Comparison of ENCODE assay signal across 17 cellular contexts in the genomic region with DNA sequence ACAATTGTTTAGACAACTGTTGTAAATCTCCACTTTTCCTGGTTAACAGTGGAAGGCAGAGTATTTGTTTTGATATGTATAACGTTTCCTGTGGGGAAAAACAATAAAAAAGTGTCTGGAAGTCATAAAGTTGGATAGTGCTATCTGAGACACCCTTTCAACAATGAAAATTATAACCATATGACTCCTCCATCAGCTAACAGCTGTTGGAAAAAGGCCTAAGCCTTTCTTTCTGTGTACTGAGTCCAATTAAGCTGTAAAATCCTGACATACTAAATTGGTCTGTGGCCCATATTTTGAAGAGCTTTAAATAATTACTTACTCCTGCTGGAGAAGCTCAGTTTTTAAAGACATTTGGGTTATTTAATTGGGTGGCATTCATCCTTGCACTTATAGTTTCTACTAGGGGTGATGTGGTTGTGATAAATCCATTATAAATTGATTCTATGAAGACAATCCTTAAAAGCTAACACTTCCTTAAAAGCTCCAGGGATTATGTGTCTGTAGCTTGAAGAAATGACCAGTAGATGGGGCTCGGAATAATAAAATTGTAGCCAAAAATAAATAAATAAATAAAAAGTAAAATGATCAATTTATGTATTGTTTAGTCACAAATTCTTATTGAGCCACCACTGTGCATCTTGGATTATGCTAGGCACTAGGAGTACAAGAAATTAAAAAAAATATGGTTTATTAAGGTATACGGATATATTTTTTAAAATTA.
DNase-seq lines count a peak whose midpoint lies in the region; ATAC-seq and TF ChIP-seq lines count a peak whose summit lies in the region.
"Had no signal": no experiment of that assay in that cellular context is flagged by ENCODE, and none has a peak within 500 bp of the region (broad histone marks: within the 10 kb centered on the region; RNA-seq: fewer than 3 reads in every experiment).

No MANE protein-coding gene starts in this region.

- peaks cover 0 to 5% (median 0%) of the 10 kb centered on the region in 5 experiments for H3K9me3 Mint-ChIP-seq in brain
- H3K9me3 Mint-ChIP-seq in CD4-positive, alpha-beta T cell, result peaks cover 10% of the 10 kb centered on the region

- no peaks in the 10 kb centered on the region for H3K27me3 Mint-ChIP-seq in brain
- H3K27me3 Mint-ChIP-seq in CD4-positive, alpha-beta T cell, result no peaks in the 10 kb centered on the region
- H3K27me3 Mint-ChIP-seq: CD4-positive, CD25-positive, alpha-beta regulatory T cell; stimulated activated memory B cell treated with anti-CD40 and anti-IgM and Interleukin-4, amounts not matched to agents 10 μg/mL and 1 μg/mL and 100 μg/mL, for 72 hours had no signal

- intact Hi-C loops in CD4-positive, alpha-beta T cell (cut with DNase I, micrococcal nuclease), result no loop called here

- no peaks in the 10 kb centered on the region for H3K36me3 Mint-ChIP-seq in brain
- no peaks in the 10 kb centered on the region for H3K36me3 Mint-ChIP-seq in CD4-positive, alpha-beta T cell (ENCODE audit: low read depth)
- H3K36me3 Mint-ChIP-seq: CD4-positive, CD25-positive, alpha-beta regulatory T cell; stimulated activated memory B cell treated with anti-CD40 and anti-IgM and Interleukin-4, amounts not matched to agents 10 μg/mL and 1 μg/mL and 100 μg/mL, for 72 hours had no signal

- no peak overlapping the region for H3K27ac ChIP-seq in CD4-positive, alpha-beta T cell (ENCODE audit: low read depth, low read length)
- H3K27ac ChIP-seq: 22Rv1, neutrophil, SJSA1, upper lobe of right lung had no signal

- peak; percentile 33 for DNase-seq in DMS 273 (lab: John Stamatoyannopoulos, UW; ENCODE audit: unreplicated experiment)
- no peak for DNase-seq in DMS 273 treated with DMSO at 0.1 percent for 48 hours (lab: John Stamatoyannopoulos, UW)
- DNase-seq in NCI-H524 (lab: John Stamatoyannopoulos, UW), result peak; percentile 77 to 94
- peak; percentile 5 for DNase-seq in stromal cell of bone marrow (ENCODE audit: low read depth)
- DNase-seq in CD4-positive, alpha-beta T cell, result no peak
- DNase-seq: activated gamma-delta T cell; CD4-positive, CD25-positive, alpha-beta regulatory T cell; GDM1; mammary epithelial cell; upper lobe of right lung had no signal

- ATAC-seq in CD4-positive, alpha-beta T cell (ENCODE audit: poor library complexity), result no peak
- ATAC-seq in HG02759 (IDR thresholded peaks at IDR 0.05; ENCODE audit: unreplicated experiment) (no peak), HG03280 (IDR thresholded peaks at IDR 0.05; ENCODE audit: unreplicated experiment) (no peak)
- ATAC-seq: stimulated activated memory B cell treated with anti-CD40 and anti-IgM and Interleukin-4, amounts not matched to agents 10 μg/mL and 1 μg/mL and 100 μg/mL, for 72 hours; upper lobe of right lung had no signal

- no peaks in the 10 kb centered on the region for H3K9me3 ChIP-seq in CD4-positive, alpha-beta T cell (ENCODE audit: control insufficient read depth, low read length)
- H3K9me3 ChIP-seq: neutrophil, upper lobe of right lung had no signal

- CTCF ChIA-PET in CD4-positive, alpha-beta T cell (lab: Charles Lee), result no interaction called here

- H3K27me3 ChIP-seq in CD4-positive, alpha-beta T cell (ENCODE audit: control insufficient read depth, insufficient read depth, low read length), result no peaks in the 10 kb centered on the region
- H3K27me3 ChIP-seq: neutrophil, SJSA1, upper lobe of right lung had no signal

- peak overlapping the region in 3 of 5 experiments; percentile 46 to 63 (median 58) for H3K27ac Mint-ChIP-seq in brain
- no peak overlapping the region for H3K27ac Mint-ChIP-seq in CD4-positive, alpha-beta T cell
- H3K27ac Mint-ChIP-seq: CD4-positive, CD25-positive, alpha-beta regulatory T cell; stimulated activated memory B cell treated with anti-CD40 and anti-IgM and Interleukin-4, amounts not matched to agents 10 μg/mL and 1 μg/mL and 100 μg/mL, for 72 hours had no signal

- TF ChIP-seq CTCF in brain (conservative IDR thresholded peaks at IDR 0.05), result no peak
- no peak for TF ChIP-seq CTCF in CD4-positive, alpha-beta T cell (IDR thresholded peaks at IDR 0.05)

- peaks cover 30% of the 10 kb centered on the region for H3K4me1 Mint-ChIP-seq in brain
- no peaks in the 10 kb centered on the region for H3K4me1 Mint-ChIP-seq in CD4-positive, alpha-beta T cell (ENCODE audit: low read depth)
- H3K4me1 Mint-ChIP-seq: CD4-positive, CD25-positive, alpha-beta regulatory T cell; stimulated activated memory B cell treated with anti-CD40 and anti-IgM and Interleukin-4, amounts not matched to agents 10 μg/mL and 1 μg/mL and 100 μg/mL, for 72 hours had no signal

- POLR2A ChIA-PET in CD4-positive, alpha-beta T cell (lab: Charles Lee), result no interaction called here

- H3K4me3 Mint-ChIP-seq in brain, result no peak overlapping the region
- no peak overlapping the region for H3K4me3 Mint-ChIP-seq in CD4-positive, alpha-beta T cell
- H3K4me3 Mint-ChIP-seq: CD4-positive, CD25-positive, alpha-beta regulatory T cell; stimulated activated memory B cell treated with anti-CD40 and anti-IgM and Interleukin-4, amounts not matched to agents 10 μg/mL and 1 μg/mL and 100 μg/mL, for 72 hours had no signal

Comparison
In these comparisons a context has a peak if more than half of its experiments do, and no peak if none do; other contexts are left out.
1. DNase-seq: peak in DMS 273 (single experiment), NCI-H524 (2 of 2) and stromal cell of bone marrow (single experiment); none in DMS 273 treated with DMSO at 0.1 percent for 48 hours (single experiment) and CD4-positive, alpha-beta T cell (0 of 10).